In the genomic region with DNA sequence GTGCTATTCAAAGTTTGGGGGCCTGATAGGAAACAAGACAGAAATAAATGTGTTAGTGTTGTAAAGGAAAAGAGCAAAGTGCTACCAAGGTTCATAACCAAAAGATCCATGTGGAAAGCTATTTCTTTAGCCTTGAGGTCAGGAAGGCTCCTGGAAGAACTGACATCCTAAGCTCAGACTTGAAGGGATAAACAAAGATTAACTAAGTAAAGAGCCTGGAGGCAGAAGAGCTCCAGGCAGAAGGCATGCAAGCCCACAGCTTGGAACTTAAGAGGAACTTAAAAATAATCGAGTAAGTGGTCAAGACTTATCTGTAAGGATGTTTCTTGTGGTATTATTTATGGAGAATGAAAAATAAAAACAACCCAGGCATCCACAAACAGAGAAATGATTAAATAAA, we compare ENCODE assay signal across 23 cellular contexts.
"Had no signal": no experiment of that assay in that cellular context is flagged by ENCODE, and none has a peak within 500 bp of the region (broad histone marks: within the 10 kb centered on the region; RNA-seq: fewer than 3 reads in every experiment).

No MANE protein-coding gene starts in this region.

- H3K36me3 ChIP-seq: prostate gland, right atrium auricular region, stomach, thyroid gland, vagina had no signal

- H3K27me3 ChIP-seq: dorsolateral prefrontal cortex, right atrium auricular region, stomach, thyroid gland, vagina had no signal

- ATAC-seq: esophagus mucosa; left lobe of liver; mucosa of descending colon; sciatic nerve; stimulated activated effector memory CD8-positive, alpha-beta T cell treated with anti-CD3 and anti-CD28 coated beads, Interleukin-12 subunit alpha, Interleukin-12 subunit beta, amount 100 ng/mL, for 72 hours had no signal

- H3K4me1 Mint-ChIP-seq: memory B cell; mesothelial cell of epicardium; naive B cell; nephron; stimulated activated effector memory CD8-positive, alpha-beta T cell treated with anti-CD3 and anti-CD28 coated beads, Interleukin-12 subunit alpha, Interleukin-12 subunit beta, amount 100 ng/mL, for 72 hours had no signal

- DNase-seq: dorsolateral prefrontal cortex; effector CD4-positive, alpha-beta T cell; foreskin melanocyte; kidney; mucosa of descending colon; naive B cell; nucleus accumbens; stimulated activated CD4-positive, alpha-beta T cell treated with anti-CD3 and anti-CD28 coated beads, Interleukin-2, amount 100 ng/mL, for 24 hours; stimulated activated CD4-positive, alpha-beta T cell treated with anti-CD3 and anti-CD28 coated beads, Interleukin-4, amount 100 ng/mL, for 24 hours; stimulated activated naive CD4-positive, alpha-beta T cell treated with Interleukin-2 at 50 U/mL for 16 hours; stomach; thyroid gland had no signal

- H3K9me3 ChIP-seq: mucosa of descending colon, prostate gland, right atrium auricular region, stomach, thyroid gland, vagina had no signal

- H3K27ac Mint-ChIP-seq: memory B cell; mesothelial cell of epicardium; naive B cell; nephron; stimulated activated effector memory CD8-positive, alpha-beta T cell treated with anti-CD3 and anti-CD28 coated beads, Interleukin-12 subunit alpha, Interleukin-12 subunit beta, amount 100 ng/mL, for 72 hours had no signal

- H3K27ac ChIP-seq: dorsolateral prefrontal cortex, prostate gland, right atrium auricular region, stomach, thyroid gland, vagina had no signal

- H3K9me3 Mint-ChIP-seq: memory B cell; mesothelial cell of epicardium; naive B cell; nephron; stimulated activated effector memory CD8-positive, alpha-beta T cell treated with anti-CD3 and anti-CD28 coated beads, Interleukin-12 subunit alpha, Interleukin-12 subunit beta, amount 100 ng/mL, for 72 hours had no signal

- H3K4me3 ChIP-seq: dorsolateral prefrontal cortex, lung, mucosa of descending colon, prostate gland, right atrium auricular region, stomach, thyroid gland, vagina had no signal

- H3K36me3 Mint-ChIP-seq: memory B cell; mesothelial cell of epicardium; naive B cell; stimulated activated effector memory CD8-positive, alpha-beta T cell treated with anti-CD3 and anti-CD28 coated beads, Interleukin-12 subunit alpha, Interleukin-12 subunit beta, amount 100 ng/mL, for 72 hours had no signal

- H3K27me3 Mint-ChIP-seq: memory B cell had no signal

- H3K4me1 ChIP-seq: prostate gland, right atrium auricular region, thyroid gland, vagina had no signal

- H3K4me3 Mint-ChIP-seq: memory B cell; mesothelial cell of epicardium; naive B cell; nephron; stimulated activated effector memory CD8-positive, alpha-beta T cell treated with anti-CD3 and anti-CD28 coated beads, Interleukin-12 subunit alpha, Interleukin-12 subunit beta, amount 100 ng/mL, for 72 hours had no signal
